In genomic region chr4:2834001-2834921, GRCh38 we compare ENCODE assay signal across 1 cellular context.
TF ChIP-seq lines count a peak whose summit lies in the region.

No MANE protein-coding gene starts in this region.

TF ChIP-seq in WTC11, 78 proteins besides CTCF, POLR2A, EP300 and RAD21 (continued from another document):
- TF ChIP-seq ZNF512 (CRISPR knock-in tag; IDR thresholded peaks at IDR 0.05; ENCODE audit: borderline replicate concordance), result no peak
- no peak for TF ChIP-seq GTF2I (CRISPR knock-in tag; conservative IDR thresholded peaks at IDR 0.05)
- TF ChIP-seq E2F5 (CRISPR knock-in tag; IDR thresholded peaks at IDR 0.05), result no peak
- TF ChIP-seq MAX (CRISPR knock-in tag; IDR thresholded peaks at IDR 0.05), result no peak
- no peak for TF ChIP-seq ZNF532 (CRISPR knock-in tag; IDR thresholded peaks at IDR 0.05; ENCODE audit: borderline replicate concordance)
- no peak for TF ChIP-seq NR3C1 (CRISPR knock-in tag; conservative IDR thresholded peaks at IDR 0.05; ENCODE audit: low read depth)
- no peak for TF ChIP-seq PRDM15 (CRISPR knock-in tag; IDR thresholded peaks at IDR 0.05)
- TF ChIP-seq OVOL2 (CRISPR knock-in tag; IDR thresholded peaks at IDR 0.05; ENCODE audit: borderline replicate concordance), result no peak
- no peak for TF ChIP-seq CBFB (CRISPR knock-in tag; IDR thresholded peaks at IDR 0.05; ENCODE audit: low read depth)
- no peak for TF ChIP-seq TEAD4 (CRISPR knock-in tag; IDR thresholded peaks at IDR 0.05)
